18 cellular contexts compared by ENCODE assay signal in the genomic region with DNA sequence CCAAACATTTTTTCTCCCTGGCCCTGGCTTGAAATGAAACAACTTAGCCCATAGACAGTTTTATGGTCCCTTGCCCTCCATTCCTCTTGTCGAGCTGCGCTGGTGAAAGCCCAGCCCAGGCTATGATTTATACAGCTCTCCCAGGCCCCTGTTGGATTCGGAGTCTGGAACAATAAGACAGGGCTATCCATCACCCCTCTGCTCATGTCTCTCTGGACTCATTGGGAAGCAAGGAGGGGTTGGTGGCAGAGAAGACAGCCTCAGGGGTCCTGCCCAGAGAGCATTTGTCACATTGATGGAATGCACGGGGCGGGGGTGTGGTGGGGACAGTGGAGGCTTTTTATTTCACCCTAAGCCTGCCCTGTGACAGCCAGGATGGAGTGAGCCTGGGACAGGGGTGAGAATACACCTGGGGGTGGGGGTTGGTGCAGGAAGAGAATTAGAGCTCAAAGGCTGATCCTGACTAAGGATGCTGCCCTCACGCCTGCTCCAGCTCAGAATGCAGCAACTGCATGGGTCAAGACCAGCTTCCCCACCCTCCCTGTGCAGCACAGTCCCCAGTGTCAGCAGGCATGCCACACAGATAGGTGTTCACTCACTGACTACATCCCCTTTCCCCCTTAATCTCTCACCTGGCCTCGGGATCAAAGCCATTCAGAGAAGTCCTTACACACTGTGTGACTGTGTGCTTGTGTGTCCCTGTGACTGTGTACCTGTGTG. TPM values are rescaled to one million over a fixed set of nuclear protein-coding genes. Genes with fewer than 3 reads are reported as not detected.
DNase-seq lines count a peak whose midpoint lies in the region; ATAC-seq and TF ChIP-seq lines count a peak whose summit lies in the region.
"Had no signal": no experiment of that assay in that cellular context is flagged by ENCODE, and none has a peak within 500 bp of the region (broad histone marks: within the 10 kb centered on the region; RNA-seq: fewer than 3 reads in every experiment).

No MANE protein-coding gene starts in this region.

- no peaks in the 10 kb centered on the region for H3K9me3 ChIP-seq in upper lobe of right lung
- H3K9me3 ChIP-seq: BLaER1, SJCRH30 had no signal

- H3K36me3 ChIP-seq in upper lobe of right lung: no peaks in the 10 kb centered on the region
- H3K36me3 ChIP-seq: BLaER1, SJCRH30 had no signal

- H3K4me1 ChIP-seq in upper lobe of right lung: no peaks in the 10 kb centered on the region
- H3K4me1 ChIP-seq: BLaER1, SJCRH30 had no signal

- no peaks in the 10 kb centered on the region for H3K36me3 Mint-ChIP-seq in activated CD8-positive, alpha-beta T cell treated with anti-CD3 and anti-CD28 coated beads for 36 hours (ENCODE audit: low read depth)
- no peaks in the 10 kb centered on the region for H3K36me3 Mint-ChIP-seq in activated CD8-positive, alpha-beta T cell treated with anti-CD3 and anti-CD28 coated beads, Interleukin-2, amount 10 ng/mL, durations not matched to agents 7 days and 5 days (ENCODE audit: low read depth)
- H3K36me3 Mint-ChIP-seq in neural crest cell (ENCODE audit: low read depth) (peaks cover 5% of the 10 kb centered on the region), natural killer cell (no peaks in the 10 kb centered on the region)
- no peaks in the 10 kb centered on the region for H3K36me3 Mint-ChIP-seq in activated T-helper 1 cell treated with anti-CD3 and anti-CD28 coated beads, Interleukin-12 subunit alpha, Interleukin-12 subunit beta, Interleukin-2, Interleukin-4 antibody, amounts not matched to agents 30 ng/mL and 10 ng/mL and 1 ng/mL, durations not matched to agents 14 hours and 24 hours and 36 hours (ENCODE audit: low read depth)
- H3K36me3 Mint-ChIP-seq in T-helper 2 cell treated with Interferon-gamma antibody and Interleukin-4, amounts not matched to agents 5 μg/mL and 100 μg/mL, for 36 hours (ENCODE audit: low read depth): no peaks in the 10 kb centered on the region

- POLR2A ChIA-PET in activated CD8-positive, alpha-beta T cell treated with anti-CD3 and anti-CD28 coated beads for 36 hours (lab: Charles Lee): no interaction called here
- POLR2A ChIA-PET in activated CD8-positive, alpha-beta T cell treated with anti-CD3 and anti-CD28 coated beads, Interleukin-2, amount 10 ng/mL, durations not matched to agents 7 days and 5 days (lab: Charles Lee): no interaction called here

- peaks cover 13% of the 10 kb centered on the region for H3K27me3 ChIP-seq in upper lobe of right lung
- H3K27me3 ChIP-seq: BLaER1, SJCRH30 had no signal

- ATAC-seq in activated CD8-positive, alpha-beta T cell treated with anti-CD3 and anti-CD28 coated beads for 36 hours: peak; percentile 17
- no peak for ATAC-seq in activated CD8-positive, alpha-beta T cell treated with anti-CD3 and anti-CD28 coated beads, Interleukin-2, amount 10 ng/mL, durations not matched to agents 7 days and 5 days
- ATAC-seq in upper lobe of right lung: peak; percentile 20
- no peak for ATAC-seq in natural killer cell

- H3K27ac Mint-ChIP-seq in activated CD8-positive, alpha-beta T cell treated with anti-CD3 and anti-CD28 coated beads for 36 hours: no peak overlapping the region
- H3K27ac Mint-ChIP-seq in activated CD8-positive, alpha-beta T cell treated with anti-CD3 and anti-CD28 coated beads, Interleukin-2, amount 10 ng/mL, durations not matched to agents 7 days and 5 days: no peak overlapping the region
- H3K27ac Mint-ChIP-seq in neural crest cell (ENCODE audit: unreplicated experiment): peak overlapping the region; percentile 2
- H3K27ac Mint-ChIP-seq in activated T-helper 1 cell treated with anti-CD3 and anti-CD28 coated beads, Interleukin-12 subunit alpha, Interleukin-12 subunit beta, Interleukin-2, Interleukin-4 antibody, amounts not matched to agents 30 ng/mL and 10 ng/mL and 1 ng/mL, durations not matched to agents 14 hours and 24 hours and 36 hours: no peak overlapping the region
- H3K27ac Mint-ChIP-seq in natural killer cell: no peak overlapping the region
- H3K27ac Mint-ChIP-seq in T-helper 2 cell treated with Interferon-gamma antibody and Interleukin-4, amounts not matched to agents 5 μg/mL and 100 μg/mL, for 36 hours: no peak overlapping the region

- no peaks in the 10 kb centered on the region for H3K9me3 Mint-ChIP-seq in activated CD8-positive, alpha-beta T cell treated with anti-CD3 and anti-CD28 coated beads for 36 hours
- no peaks in the 10 kb centered on the region for H3K9me3 Mint-ChIP-seq in activated CD8-positive, alpha-beta T cell treated with anti-CD3 and anti-CD28 coated beads, Interleukin-2, amount 10 ng/mL, durations not matched to agents 7 days and 5 days (ENCODE audit: insufficient read depth)
- H3K9me3 Mint-ChIP-seq in neural crest cell: no peaks in the 10 kb centered on the region
- peaks cover 10% of the 10 kb centered on the region for H3K9me3 Mint-ChIP-seq in activated T-helper 1 cell treated with anti-CD3 and anti-CD28 coated beads, Interleukin-12 subunit alpha, Interleukin-12 subunit beta, Interleukin-2, Interleukin-4 antibody, amounts not matched to agents 30 ng/mL and 10 ng/mL and 1 ng/mL, durations not matched to agents 14 hours and 24 hours and 36 hours
- H3K9me3 Mint-ChIP-seq in natural killer cell: no peaks in the 10 kb centered on the region
- H3K9me3 Mint-ChIP-seq in T-helper 2 cell treated with Interferon-gamma antibody and Interleukin-4, amounts not matched to agents 5 μg/mL and 100 μg/mL, for 36 hours: no peaks in the 10 kb centered on the region

- no peak overlapping the region for H3K4me3 ChIP-seq in upper lobe of right lung
- H3K4me3 ChIP-seq: BLaER1, SJCRH30 had no signal

- CTCF ChIA-PET in activated CD8-positive, alpha-beta T cell treated with anti-CD3 and anti-CD28 coated beads for 36 hours (lab: Charles Lee): no interaction called here
- CTCF ChIA-PET in activated CD8-positive, alpha-beta T cell treated with anti-CD3 and anti-CD28 coated beads, Interleukin-2, amount 10 ng/mL, durations not matched to agents 7 days and 5 days (lab: Charles Lee): no interaction called here

- H3K4me3 Mint-ChIP-seq in activated CD8-positive, alpha-beta T cell treated with anti-CD3 and anti-CD28 coated beads for 36 hours: no peak overlapping the region
- no peak overlapping the region for H3K4me3 Mint-ChIP-seq in activated CD8-positive, alpha-beta T cell treated with anti-CD3 and anti-CD28 coated beads, Interleukin-2, amount 10 ng/mL, durations not matched to agents 7 days and 5 days
- peak overlapping the region; percentile 2 for H3K4me3 Mint-ChIP-seq in neural crest cell
- no peak overlapping the region for H3K4me3 Mint-ChIP-seq in activated T-helper 1 cell treated with anti-CD3 and anti-CD28 coated beads, Interleukin-12 subunit alpha, Interleukin-12 subunit beta, Interleukin-2, Interleukin-4 antibody, amounts not matched to agents 30 ng/mL and 10 ng/mL and 1 ng/mL, durations not matched to agents 14 hours and 24 hours and 36 hours
- no peak overlapping the region for H3K4me3 Mint-ChIP-seq in natural killer cell
- H3K4me3 Mint-ChIP-seq in T-helper 2 cell treated with Interferon-gamma antibody and Interleukin-4, amounts not matched to agents 5 μg/mL and 100 μg/mL, for 36 hours: no peak overlapping the region

- intact Hi-C loops in activated CD8-positive, alpha-beta T cell treated with anti-CD3 and anti-CD28 coated beads for 36 hours (cut with micrococcal nuclease): no loop called here
- intact Hi-C loops in upper lobe of right lung (cut with DNase I) (no loop called here), natural killer cell (cut with micrococcal nuclease) (no loop called here)
- intact Hi-C loops in activated T-helper 1 cell treated with anti-CD3 and anti-CD28 coated beads, Interleukin-12 subunit alpha, Interleukin-12 subunit beta, Interleukin-2, Interleukin-4 antibody, amounts not matched to agents 30 ng/mL and 10 ng/mL and 1 ng/mL, durations not matched to agents 14 hours and 24 hours and 36 hours (cut with micrococcal nuclease): no loop called here

- no peak overlapping the region for H3K27ac ChIP-seq in upper lobe of right lung
- H3K27ac ChIP-seq: 22Rv1, BLaER1, SJCRH30 had no signal

- H3K4me1 Mint-ChIP-seq in activated CD8-positive, alpha-beta T cell treated with anti-CD3 and anti-CD28 coated beads for 36 hours (ENCODE audit: low read depth): no peaks in the 10 kb centered on the region
- no peaks in the 10 kb centered on the region for H3K4me1 Mint-ChIP-seq in activated CD8-positive, alpha-beta T cell treated with anti-CD3 and anti-CD28 coated beads, Interleukin-2, amount 10 ng/mL, durations not matched to agents 7 days and 5 days (ENCODE audit: low read depth)
- H3K4me1 Mint-ChIP-seq in neural crest cell (peaks cover 39% of the 10 kb centered on the region), natural killer cell (no peaks in the 10 kb centered on the region)
- no peaks in the 10 kb centered on the region for H3K4me1 Mint-ChIP-seq in activated T-helper 1 cell treated with anti-CD3 and anti-CD28 coated beads, Interleukin-12 subunit alpha, Interleukin-12 subunit beta, Interleukin-2, Interleukin-4 antibody, amounts not matched to agents 30 ng/mL and 10 ng/mL and 1 ng/mL, durations not matched to agents 14 hours and 24 hours and 36 hours (ENCODE audit: low read depth)
- no peaks in the 10 kb centered on the region for H3K4me1 Mint-ChIP-seq in T-helper 2 cell treated with Interferon-gamma antibody and Interleukin-4, amounts not matched to agents 5 μg/mL and 100 μg/mL, for 36 hours (ENCODE audit: low read depth)

- H3K27me3 Mint-ChIP-seq in activated CD8-positive, alpha-beta T cell treated with anti-CD3 and anti-CD28 coated beads for 36 hours: peaks cover 25% of the 10 kb centered on the region
- peaks cover 28% of the 10 kb centered on the region for H3K27me3 Mint-ChIP-seq in activated CD8-positive, alpha-beta T cell treated with anti-CD3 and anti-CD28 coated beads, Interleukin-2, amount 10 ng/mL, durations not matched to agents 7 days and 5 days (ENCODE audit: low read depth)
- H3K27me3 Mint-ChIP-seq in neural crest cell (ENCODE audit: low read depth): peaks cover 3% of the 10 kb centered on the region
- peaks cover 17% of the 10 kb centered on the region for H3K27me3 Mint-ChIP-seq in activated T-helper 1 cell treated with anti-CD3 and anti-CD28 coated beads, Interleukin-12 subunit alpha, Interleukin-12 subunit beta, Interleukin-2, Interleukin-4 antibody, amounts not matched to agents 30 ng/mL and 10 ng/mL and 1 ng/mL, durations not matched to agents 14 hours and 24 hours and 36 hours (ENCODE audit: insufficient read depth)
- H3K27me3 Mint-ChIP-seq in natural killer cell (ENCODE audit: low read depth in 2 of 2): peaks cover 45 to 50% of the 10 kb centered on the region in 2 donors
- H3K27me3 Mint-ChIP-seq in T-helper 2 cell treated with Interferon-gamma antibody and Interleukin-4, amounts not matched to agents 5 μg/mL and 100 μg/mL, for 36 hours (ENCODE audit: low read depth): peaks cover 13% of the 10 kb centered on the region

- no peak for DNase-seq in activated CD8-positive, alpha-beta T cell treated with anti-CD3 and anti-CD28 coated beads for 36 hours
- DNase-seq in activated CD8-positive, alpha-beta T cell treated with anti-CD3 and anti-CD28 coated beads, Interleukin-2, amount 10 ng/mL, durations not matched to agents 7 days and 5 days: no peak
- DNase-seq in islet precursor cell (peak; percentile 93), neural crest cell (ENCODE audit: low read depth, low spot score) (no peak), upper lobe of right lung (no peak), natural killer cell (no peak)
- DNase-seq in activated T-helper 1 cell treated with anti-CD3 and anti-CD28 coated beads, Interleukin-12 subunit alpha, Interleukin-12 subunit beta, Interleukin-2, Interleukin-4 antibody, amounts not matched to agents 30 ng/mL and 10 ng/mL and 1 ng/mL, durations not matched to agents 14 hours and 24 hours and 36 hours (ENCODE audit: low spot score): no peak
- DNase-seq in T-helper 2 cell treated with Interferon-gamma antibody and Interleukin-4, amounts not matched to agents 5 μg/mL and 100 μg/mL, for 36 hours (ENCODE audit: low spot score): no peak
- DNase-seq: IMR-90, Kasumi-1, NCI-H1417, NCI-H1930, NCI-H2171 treated with DMSO at 0.1 percent for 48 hours, NCI-H510A, NCI-H82, SJCRH30 had no signal

- TF ChIP-seq CTCF in activated CD8-positive, alpha-beta T cell treated with anti-CD3 and anti-CD28 coated beads for 36 hours (IDR thresholded peaks at IDR 0.05): no peak
- TF ChIP-seq CTCF in neural crest cell (conservative IDR thresholded peaks at IDR 0.05): no peak
- TF ChIP-seq CTCF in upper lobe of right lung (IDR thresholded peaks at IDR 0.05): no peak
- no peak for TF ChIP-seq CTCF in natural killer cell (IDR thresholded peaks at IDR 0.05)

RNA-seq across cellular contexts. Expression of a gene that starts 10.0 kb away (rescaled TPM):
- not detected for total RNA-seq in activated CD8-positive, alpha-beta T cell treated with anti-CD3 and anti-CD28 coated beads for 36 hours
- total RNA-seq in activated CD8-positive, alpha-beta T cell treated with anti-CD3 and anti-CD28 coated beads, Interleukin-2, amount 10 ng/mL, durations not matched to agents 7 days and 5 days: not detected
- 21.5 and 23.5 TPM in 2 replicates for total RNA-seq in neural crest cell
- 17.8 TPM for total RNA-seq in upper lobe of right lung
- not detected in 2 replicates for total RNA-seq in activated T-helper 1 cell treated with anti-CD3 and anti-CD28 coated beads, Interleukin-12 subunit alpha, Interleukin-12 subunit beta, Interleukin-2, Interleukin-4 antibody, amounts not matched to agents 30 ng/mL and 10 ng/mL and 1 ng/mL, durations not matched to agents 14 hours and 24 hours and 36 hours
- total RNA-seq in natural killer cell: not detected

RNA-seq across cellular contexts. Expression of a gene that starts 43.1 kb away (rescaled TPM):
- total RNA-seq in activated CD8-positive, alpha-beta T cell treated with anti-CD3 and anti-CD28 coated beads for 36 hours: 10 to 100 TPM; 12.7 to 13.3 TPM
- 10 to 100 TPM; 14.9 to 17.4 TPM for total RNA-seq in activated CD8-positive, alpha-beta T cell treated with anti-CD3 and anti-CD28 coated beads, Interleukin-2, amount 10 ng/mL, durations not matched to agents 7 days and 5 days
- total RNA-seq in neural crest cell (30.4 and 34.6 TPM in 2 replicates), upper lobe of right lung (19.0 TPM), natural killer cell (10 to 100 TPM; 10.0 to 14.2 (median 12.1) TPM)
- 14.6 and 18.0 TPM in 2 replicates for total RNA-seq in activated T-helper 1 cell treated with anti-CD3 and anti-CD28 coated beads, Interleukin-12 subunit alpha, Interleukin-12 subunit beta, Interleukin-2, Interleukin-4 antibody, amounts not matched to agents 30 ng/mL and 10 ng/mL and 1 ng/mL, durations not matched to agents 14 hours and 24 hours and 36 hours

Comparison
In these comparisons a context has a peak if more than half of its experiments do, and no peak if none do; other contexts are left out.
1. ATAC-seq: peak in activated CD8-positive, alpha-beta T cell treated with anti-CD3 and anti-CD28 coated beads for 36 hours (single experiment) and upper lobe of right lung (single experiment); none in activated CD8-positive, alpha-beta T cell treated with anti-CD3 and anti-CD28 coated beads, Interleukin-2, amount 10 ng/mL, durations not matched to agents 7 days and 5 days (single experiment) and natural killer cell (0 of 3).
2. RNA of a gene that starts 10.0 kb away (total RNA-seq): 21.5 to 23.5 TPM in neural crest cell and 17.8 TPM in upper lobe of right lung (single experiment); not detected in activated CD8-positive, alpha-beta T cell treated with anti-CD3 and anti-CD28 coated beads for 36 hours, not detected in activated CD8-positive, alpha-beta T cell treated with anti-CD3 and anti-CD28 coated beads, Interleukin-2, amount 10 ng/mL, durations not matched to agents 7 days and 5 days, not detected in activated T-helper 1 cell treated with anti-CD3 and anti-CD28 coated beads, Interleukin-12 subunit alpha, Interleukin-12 subunit beta, Interleukin-2, Interleukin-4 antibody, amounts not matched to agents 30 ng/mL and 10 ng/mL and 1 ng/mL, durations not matched to agents 14 hours and 24 hours and 36 hours and not detected in natural killer cell; every median in the first group is over 10 times any median in the second.